In genomic region chr14:81555051-81555450, GRCh38 we compare ENCODE assay signal across 23 cellular contexts.
"Had no signal": no experiment of that assay in that cellular context is flagged by ENCODE, and none has a peak within 500 bp of the region (broad histone marks: within the 10 kb centered on the region; RNA-seq: fewer than 3 reads in every experiment).

No MANE protein-coding gene starts in this region.

- ATAC-seq: foreskin keratinocyte; left cardiac atrium; lower lobe of right lung; natural killer cell treated with Interleukin-12 subunit alpha and Interleukin-12 subunit beta and Interleukin-15 and Interleukin-18, amount 100 ng/mL, for 72 hours; right cardiac atrium had no signal

- H3K36me3 ChIP-seq: left ventricle myocardium inferior, lower lobe of right lung, neural progenitor cell, ovary, stomach, thoracic aorta had no signal

- H3K4me2 ChIP-seq: neural progenitor cell had no signal

- H2AFZ ChIP-seq: neural progenitor cell had no signal

- H3K27me3 ChIP-seq: foreskin keratinocyte, neural progenitor cell, ovary, stomach had no signal

- H3K4me3 Mint-ChIP-seq: endodermal cell; memory B cell; mesothelial cell of epicardium; natural killer cell treated with Interleukin-12 subunit alpha and Interleukin-12 subunit beta and Interleukin-15 and Interleukin-18, amount 100 ng/mL, for 72 hours; neural progenitor cell had no signal

- H3K36me3 Mint-ChIP-seq: memory B cell; mesothelial cell of epicardium; natural killer cell treated with Interleukin-12 subunit alpha and Interleukin-12 subunit beta and Interleukin-15 and Interleukin-18, amount 100 ng/mL, for 72 hours; neural progenitor cell had no signal

- H3K4me3 ChIP-seq: left ventricle myocardium inferior, lower lobe of right lung, neural progenitor cell, ovary, stomach, thoracic aorta had no signal

- H3K9me3 Mint-ChIP-seq: endodermal cell; memory B cell; natural killer cell treated with Interleukin-12 subunit alpha and Interleukin-12 subunit beta and Interleukin-15 and Interleukin-18, amount 100 ng/mL, for 72 hours; neural progenitor cell had no signal

- H3K9me3 ChIP-seq: left ventricle myocardium inferior, ovary, stomach, thoracic aorta had no signal

- DNase-seq: effector CD4-positive, alpha-beta T cell; endodermal cell; erythroblast; foreskin keratinocyte; kidney; left cardiac atrium; left ventricle myocardium inferior; lower lobe of right lung; nucleus accumbens; ovary; right cardiac atrium; small intestine; stimulated activated CD4-positive, alpha-beta T cell treated with anti-CD3 and anti-CD28 coated beads, Interleukin-12 subunit alpha, Interleukin-12 subunit beta, amount 100 ng/mL, for 4 hours; stimulated activated naive CD4-positive, alpha-beta T cell; stomach; substantia nigra; trophoblast cell had no signal

- H3K27ac Mint-ChIP-seq: endodermal cell; memory B cell; mesothelial cell of epicardium; natural killer cell treated with Interleukin-12 subunit alpha and Interleukin-12 subunit beta and Interleukin-15 and Interleukin-18, amount 100 ng/mL, for 72 hours; neural progenitor cell; progenitor cell of endocrine pancreas had no signal

- H3K4me1 Mint-ChIP-seq: endodermal cell, mesothelial cell of epicardium, neural progenitor cell had no signal

- H3K27ac ChIP-seq: foreskin keratinocyte, left ventricle myocardium inferior, lower lobe of right lung, neural progenitor cell, ovary, stomach, thoracic aorta had no signal

- H3K27me3 Mint-ChIP-seq: memory B cell, progenitor cell of endocrine pancreas had no signal

- H3K4me1 ChIP-seq: left ventricle myocardium inferior, lower lobe of right lung, neural progenitor cell, stomach had no signal
